18 cellular contexts compared by ENCODE assay signal in genomic region chr22:32340437-32340836, GRCh38. TPM values are rescaled to one million over a fixed set of nuclear protein-coding genes. Genes with fewer than 3 reads are reported as not detected.
DNase-seq lines count a peak whose midpoint lies in the region; ATAC-seq and TF ChIP-seq lines count a peak whose summit lies in the region.
"Had no signal": no experiment of that assay in that cellular context is flagged by ENCODE, and none has a peak within 500 bp of the region (broad histone marks: within the 10 kb centered on the region; RNA-seq: fewer than 3 reads in every experiment).

No MANE protein-coding gene starts in this region.

- CTCF ChIA-PET in HEK293 (lab: Yijun Ruan, JAX), result no interaction called here

- H3K36me3 ChIP-seq in HEK293 (ENCODE audit: control insufficient read depth in 2 of 2, insufficient read depth in 1 of 2, low read length in 2 of 2) (no peaks in the 10 kb centered on the region), SJCRH30 (no peaks in the 10 kb centered on the region)

- H3K27me3 ChIP-seq in SJCRH30, result no peaks in the 10 kb centered on the region

- no peak for TF ChIP-seq CTCF in HEK293 (tag by site-specific recombination; IDR thresholded peaks at IDR 0.05)

- ATAC-seq in HG02981 (IDR thresholded peaks at IDR 0.05; ENCODE audit: unreplicated experiment) (no peak), HG02678 (IDR thresholded peaks at IDR 0.05; ENCODE audit: unreplicated experiment) (no peak)
- ATAC-seq: PC-3 had no signal

- peak; percentile 29 to 43 for DNase-seq in SJCRH30
- DNase-seq in islet precursor cell, result peak; percentile 38
- peak; percentile 60 for DNase-seq in retina
- no peak for DNase-seq in Ammon's horn (ENCODE audit: low spot score)
- DNase-seq: ACHN, DND-41, HCEC 1CT, KBM-7, NCI-H1694 treated with DMSO at 0.1 percent for 48 hours, NCI-H2107, NCI-H510A, PC-3, RPMI8226, SHP77 treated with DMSO at 0.1 percent for 48 hours had no signal

- POLR2A ChIA-PET in HEK293 (lab: Yijun Ruan, JAX), result no interaction called here

- no peak overlapping the region for H3K4me3 ChIP-seq in HEK293 (ENCODE audit: low read depth, low read length)
- H3K4me3 ChIP-seq in SJCRH30, result no peak overlapping the region

- H3K4me1 ChIP-seq in HEK293 (ENCODE audit: control insufficient read depth, insufficient read depth, low read length) (no peaks in the 10 kb centered on the region), SJCRH30 (no peaks in the 10 kb centered on the region)

- H3K9me3 ChIP-seq in HEK293 (ENCODE audit: control insufficient read depth, insufficient read depth, low read depth, low read length) (no peaks in the 10 kb centered on the region), SJCRH30 (replicated peaks) (no peaks in the 10 kb centered on the region)

- H3K27ac ChIP-seq in HEK293 (ENCODE audit: extremely low read depth, low read depth, low read length) (no peak overlapping the region), SJCRH30 (no peak overlapping the region)
- H3K27ac ChIP-seq: C4-2B had no signal

TF ChIP-seq in HEK293, 187 proteins besides CTCF, POLR2A, EP300 and RAD21:
- TF ChIP-seq ZNF341 (tag by site-specific recombination; IDR thresholded peaks at IDR 0.05; ENCODE audit: low read depth) (peak; percentile 34; the same call in 1 of the 2 replicates), PRDM1 (tag by site-specific recombination; IDR thresholded peaks at IDR 0.05) (no peak), ZNF133 (tag by site-specific recombination; IDR thresholded peaks at IDR 0.05) (no peak)

RNA-seq across cellular contexts. Expression of gene RFPL3, which starts 17.2 kb away (rescaled TPM):
- not detected in 2 replicates for total RNA-seq in SJCRH30 (2014; rRNA removed; shearing (Covaris generic))
- total RNA-seq: PC-3 had no signal
